Comparison of ENCODE assay signal across 7 cellular contexts in the genomic region with DNA sequence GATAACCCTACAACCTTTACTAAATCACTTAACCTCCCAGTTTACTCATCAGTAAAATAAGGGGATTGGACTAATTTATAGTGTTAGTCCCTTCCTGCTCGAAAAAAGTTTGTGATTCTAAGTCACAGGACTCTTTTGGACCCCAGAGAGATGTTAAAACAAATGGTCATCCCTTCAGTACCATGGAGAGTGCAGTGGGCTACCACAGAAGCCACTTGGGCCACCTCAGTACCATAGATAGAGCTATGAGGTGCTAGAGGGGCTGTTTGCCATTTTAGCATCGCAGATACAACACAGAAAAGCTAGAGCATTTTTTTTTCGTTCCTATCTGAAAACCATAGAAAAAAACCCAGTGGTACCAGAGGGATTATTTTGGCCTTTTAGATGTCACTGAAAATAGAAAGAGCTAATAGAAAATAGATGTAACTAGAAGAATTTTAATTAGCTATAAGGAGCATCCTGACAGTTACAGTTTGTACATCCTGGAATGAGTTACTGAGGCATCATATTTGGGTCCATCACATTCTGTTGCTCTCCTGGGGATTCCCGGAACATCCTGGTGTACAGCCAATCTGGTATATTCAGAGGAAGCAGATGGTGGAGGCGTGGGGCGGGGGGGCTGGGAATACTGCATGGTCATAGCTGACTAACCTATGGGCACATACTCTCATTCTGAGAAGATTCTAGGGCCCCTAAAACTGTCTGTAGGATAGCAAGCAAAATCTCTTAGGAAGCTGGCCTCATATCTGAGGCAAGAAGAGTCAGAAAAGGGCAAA. TPM values are rescaled to one million over a fixed set of nuclear protein-coding genes. Genes with fewer than 3 reads are reported as not detected.
DNase-seq lines count a peak whose midpoint lies in the region; ATAC-seq and TF ChIP-seq lines count a peak whose summit lies in the region.
"Had no signal": no experiment of that assay in that cellular context is flagged by ENCODE, and none has a peak within 500 bp of the region (broad histone marks: within the 10 kb centered on the region; RNA-seq: fewer than 3 reads in every experiment).

No MANE protein-coding gene starts in this region.

- intact Hi-C loops in esophagus squamous epithelium (cut with DNase I) = loop anchor here (10.0 kb wide), 1 partner anchor 81 kb away; no protein-coding TSS in a partner anchor

- H3K27me3 ChIP-seq in esophagus squamous epithelium = no peaks in the 10 kb centered on the region

- H3K4me3 ChIP-seq in esophagus squamous epithelium = no peak overlapping the region

- WGBS in esophagus squamous epithelium, 2 donors = 33 to 49% methylated on average over 5 to 6 of the region's 6 CpGs

- TF ChIP-seq CTCF in esophagus squamous epithelium (IDR thresholded peaks at IDR 0.05) = no peak

- peaks cover 14 to 28% (median 16%) of the 10 kb centered on the region in 3 donors for H3K36me3 ChIP-seq in esophagus squamous epithelium

- TF ChIP-seq POLR2A in esophagus squamous epithelium (IDR thresholded peaks at IDR 0.05) = no peak

- peaks cover 14 to 84% (median 42%) of the 10 kb centered on the region in 3 donors for H3K4me1 ChIP-seq in esophagus squamous epithelium

- peak; percentile 34 to 85 for DNase-seq in NCI-H446 (lab: John Stamatoyannopoulos, UW)
- no peak for DNase-seq in esophagus squamous epithelium (lab: John Stamatoyannopoulos, UW)
- peak; percentile 35 for DNase-seq in superior temporal gyrus (ENCODE audit: extremely low spot score)
- DNase-seq in NCI-H748 treated with DMSO at 0.1 percent for 48 hours (lab: John Stamatoyannopoulos, UW) = no peak
- DNase-seq: NCI-H1436 had no signal

- no peak for ATAC-seq in GM21367 (IDR thresholded peaks at IDR 0.05; ENCODE audit: unreplicated experiment)

- H3K9me3 ChIP-seq in esophagus squamous epithelium = no peaks in the 10 kb centered on the region

- H3K27ac ChIP-seq in esophagus squamous epithelium = peak overlapping the region in 3 of 4 donors; percentile 96 to 98 (median 97)

RNA-seq across cellular contexts. Expression of a gene that starts 2.8 kb away (rescaled TPM):
- 10 to 100 TPM; 47.1 to 68.3 (median 61.3) TPM for total RNA-seq in esophagus squamous epithelium

RNA-seq across cellular contexts. Expression of a gene that starts 5.2 kb away (rescaled TPM):
- total RNA-seq in esophagus squamous epithelium = 1 to 10 TPM in 1 of 4 donors, under 1 TPM in 1, not detected in 2; 0.95 to 1.5 TPM

RNA-seq across cellular contexts. Expression of a gene that starts 25.5 kb away (rescaled TPM):
- 10 to 100 TPM in 1 of 4 donors, 1 to 10 TPM in 3; 1.3 to 10.3 (median 3.6) TPM for total RNA-seq in esophagus squamous epithelium

RNA-seq across cellular contexts. Expression of a gene that starts 38.0 kb away (rescaled TPM):
- total RNA-seq in esophagus squamous epithelium = not detected
- total RNA-seq: subcutaneous adipose tissue had no signal

RNA-seq across cellular contexts. Expression of a gene that starts 53.5 kb away (rescaled TPM):
- total RNA-seq in esophagus squamous epithelium = 10 to 100 TPM in 1 of 4 donors, 1 to 10 TPM in 1, under 1 TPM in 1, not detected in 1; 0.97 to 13.3 (median 1.1) TPM
- total RNA-seq: subcutaneous adipose tissue had no signal

Comparison
In these comparisons a context has a peak if more than half of its experiments do, and no peak if none do; other contexts are left out.
1. DNase-seq: peak in NCI-H446 (2 of 2) and superior temporal gyrus (single experiment); none in esophagus squamous epithelium (single experiment) and NCI-H748 treated with DMSO at 0.1 percent for 48 hours (single experiment).